Comparison of ENCODE assay signal across 9 cellular contexts in genomic region chr7:70829221-70830059, GRCh38.
A peak's percentile ranks its signal among the peaks of the same experiment; 100 is the strongest.
DNase-seq lines count a peak whose midpoint lies in the region; ATAC-seq and TF ChIP-seq lines count a peak whose summit lies in the region.
"Had no signal": no experiment of that assay in that cellular context is flagged by ENCODE, and none has a peak within 500 bp of the region (broad histone marks: within the 10 kb centered on the region; RNA-seq: fewer than 3 reads in every experiment).

No MANE protein-coding gene starts in this region.

- peaks cover 4% of the 10 kb centered on the region for H3K9me3 Mint-ChIP-seq in glutamatergic neuron (ENCODE audit: unreplicated experiment)
- H3K9me3 Mint-ChIP-seq: IgD-negative memory B cell had no signal

- H3K36me3 Mint-ChIP-seq in glutamatergic neuron (ENCODE audit: unreplicated experiment), result peaks cover 9% of the 10 kb centered on the region
- H3K36me3 Mint-ChIP-seq: IgD-negative memory B cell had no signal

- peaks cover 4% of the 10 kb centered on the region for H3K27me3 Mint-ChIP-seq in glutamatergic neuron (ENCODE audit: unreplicated experiment)

- ATAC-seq in GM18907 (IDR thresholded peaks at IDR 0.05; ENCODE audit: unreplicated experiment) (peak; percentile 79), RWPE2 (ENCODE audit: low read depth) (peak; percentile 76), thoracic aorta (ENCODE audit: insufficient number of reproducible peaks, low FRiP score, low read depth) (no peak)

- H3K27ac ChIP-seq in RWPE2 (ENCODE audit: poor library complexity, severe bottlenecking), result no peak overlapping the region
- no peak overlapping the region for H3K27ac ChIP-seq in ovary
- H3K27ac ChIP-seq in thoracic aorta, result no peak overlapping the region

- TF ChIP-seq POLR2A in ovary (IDR thresholded peaks at IDR 0.05), result no peak

- TF ChIP-seq EP300 in ovary (IDR thresholded peaks at IDR 0.05), result no peak

- H3K36me3 ChIP-seq in RWPE2 (ENCODE audit: low read depth), result no peaks in the 10 kb centered on the region
- no peaks in the 10 kb centered on the region for H3K36me3 ChIP-seq in ovary
- no peaks in the 10 kb centered on the region for H3K36me3 ChIP-seq in thoracic aorta

- intact Hi-C loops in ovary (cut with DNase I), result loop anchor here in 2 of 4 donors (5.0 to 10.0 kb wide), 2 partner anchors 903 to 905 kb away; no protein-coding TSS in a partner anchor

- WGBS in ovary, 3 donors, result 3 to 6% (median 6%) methylated on average over 29 of the region's 29 CpGs

- no peaks in the 10 kb centered on the region for H3K4me1 ChIP-seq in RWPE2 (ENCODE audit: insufficient read depth, poor library complexity, severe bottlenecking)
- no peaks in the 10 kb centered on the region for H3K4me1 ChIP-seq in ovary (ENCODE audit: insufficient read depth)
- peaks cover 2 to 7% of the 10 kb centered on the region in 2 donors for H3K4me1 ChIP-seq in thoracic aorta (ENCODE audit: control insufficient read depth in 1 of 2, low read depth in 2 of 2)

- H3K4me3 ChIP-seq in RWPE2 (ENCODE audit: severe bottlenecking) (no peak overlapping the region), ovary (no peak overlapping the region), thoracic aorta (peak overlapping the region; percentile 36)

- H3K9me3 ChIP-seq in RWPE2 (ENCODE audit: severe bottlenecking), result no peaks in the 10 kb centered on the region
- H3K9me3 ChIP-seq in ovary, result no peaks in the 10 kb centered on the region
- H3K9me3 ChIP-seq in thoracic aorta, result no peaks in the 10 kb centered on the region

- H3K27me3 ChIP-seq in RWPE2 (ENCODE audit: insufficient read depth, poor library complexity, severe bottlenecking) (no peaks in the 10 kb centered on the region), ovary (no peaks in the 10 kb centered on the region), thoracic aorta (replicated peaks; ENCODE audit: insufficient read depth) (no peaks in the 10 kb centered on the region)

- peak overlapping the region; percentile 58 for H3K4me3 Mint-ChIP-seq in glutamatergic neuron (ENCODE audit: unreplicated experiment)

- TF ChIP-seq CTCF in AG09319 (IDR thresholded peaks at IDR 0.05; ENCODE audit: low read depth, low read length) (peak; percentile 96), RWPE2 (IDR thresholded peaks at IDR 0.05; ENCODE audit: poor library complexity, severe bottlenecking) (peak; percentile 81), glutamatergic neuron (IDR thresholded peaks at IDR 0.05; ENCODE audit: partially characterized antibody, unreplicated experiment) (peak; percentile 96), ovary (IDR thresholded peaks at IDR 0.05) (peak; percentile 64 to 74 (median 68)), thoracic aorta (IDR thresholded peaks at IDR 0.05) (peak; percentile 89)

- H3K27ac Mint-ChIP-seq in glutamatergic neuron (ENCODE audit: unreplicated experiment), result peak overlapping the region; percentile 36

- DNase-seq in AG09319 (ENCODE audit: extremely low read depth, low read depth), result no peak
- DNase-seq in HT-29 (ENCODE audit: low spot score), result peak; percentile 70
- DNase-seq in RWPE2 (ENCODE audit: low spot score), result no peak
- DNase-seq in activated naive CD4-positive, alpha-beta T cell treated with Interleukin-2 at 50 U/mL for 16 hours, result peak; percentile 66
- peak; percentile 77 for DNase-seq in glutamatergic neuron
- DNase-seq in ovary, result peak; percentile 35 to 80 (median 73)
- DNase-seq in thoracic aorta (ENCODE audit: low spot score), result no peak

- peaks cover 6% of the 10 kb centered on the region for H3K4me1 Mint-ChIP-seq in glutamatergic neuron (ENCODE audit: low read depth, unreplicated experiment)

Comparison
In these comparisons a context has a peak if more than half of its experiments do, and no peak if none do; other contexts are left out.
1. DNase-seq: peak in HT-29 (single experiment), activated naive CD4-positive, alpha-beta T cell treated with Interleukin-2 at 50 U/mL for 16 hours (single experiment), glutamatergic neuron (single experiment) and ovary (5 of 5); none in AG09319 (single experiment), RWPE2 (single experiment) and thoracic aorta (single experiment).
2. Peak in every context shown above with its lines, with median percentiles within 50 percentile points of each other: CTCF ChIP-seq.